Comparison of ENCODE assay signal across 16 cellular contexts in genomic region chr10:18501610-18502009, GRCh38.
DNase-seq lines count a peak whose midpoint lies in the region; ATAC-seq and TF ChIP-seq lines count a peak whose summit lies in the region.
"Had no signal": no experiment of that assay in that cellular context is flagged by ENCODE, and none has a peak within 500 bp of the region (broad histone marks: within the 10 kb centered on the region; RNA-seq: fewer than 3 reads in every experiment).

No MANE protein-coding gene starts in this region.

- H3K36me3 ChIP-seq in DND-41 (ENCODE audit: insufficient read depth, low read length) (no peaks in the 10 kb centered on the region), MM.1S (replicated peaks; ENCODE audit: insufficient read depth, low read length) (no peaks in the 10 kb centered on the region), endocrine pancreas (ENCODE audit: control insufficient read depth, insufficient read depth, low read length) (no peaks in the 10 kb centered on the region)
- H3K36me3 ChIP-seq: Peyer's patch had no signal

- H3K4me1 ChIP-seq in DND-41 (ENCODE audit: insufficient read depth, low read length) (0 out of 2 replicates have a peak, but pooled peaks cover 3% of the 10 kb centered on the region), MM.1S (ENCODE audit: low read length) (peaks cover 14% of the 10 kb centered on the region), endocrine pancreas (ENCODE audit: control insufficient read depth, insufficient read depth, low read length) (peaks cover 21% of the 10 kb centered on the region)
- H3K4me1 ChIP-seq: Peyer's patch had no signal

- H3F3A ChIP-seq in MM.1S (ENCODE audit: insufficient read depth, low read length) = peaks cover 9% of the 10 kb centered on the region

- no peak overlapping the region for H3K27ac Mint-ChIP-seq in stimulated activated naive B cell treated with anti-CD40 and anti-IgM and Interleukin-4, amounts not matched to agents 10 μg/mL and 1 μg/mL and 100 μg/mL, for 72 hours
- H3K27ac Mint-ChIP-seq: activated T-helper 1 cell treated with anti-CD3 and anti-CD28 coated beads, Interleukin-12 subunit alpha, Interleukin-12 subunit beta, Interleukin-2, Interleukin-4 antibody, amounts not matched to agents 30 ng/mL and 10 ng/mL and 1 ng/mL, durations not matched to agents 14 hours and 24 hours and 36 hours had no signal

- no peak overlapping the region for H3K4me3 ChIP-seq in DND-41 (ENCODE audit: low read depth in 1 of 2, low read length in 2 of 2)
- peak overlapping the region; percentile 28; the same call in 1 of the 2 replicates for H3K4me3 ChIP-seq in MM.1S (ENCODE audit: low read length)
- peak overlapping the region; percentile 44 for H3K4me3 ChIP-seq in endocrine pancreas (ENCODE audit: control insufficient read depth, insufficient read depth, low read length)
- H3K4me3 ChIP-seq: Peyer's patch had no signal

- H2AFZ ChIP-seq in DND-41 (ENCODE audit: low read depth, low read length) (peak overlapping the region; percentile 43), MM.1S (ENCODE audit: low read length) (0 out of 2 replicates have a peak overlapping the region, but pooled peaks have one; percentile 11)

- H3K4me3 Mint-ChIP-seq in stimulated activated naive B cell treated with anti-CD40 and anti-IgM and Interleukin-4, amounts not matched to agents 10 μg/mL and 1 μg/mL and 100 μg/mL, for 72 hours = no peak overlapping the region
- H3K4me3 Mint-ChIP-seq: activated T-helper 1 cell treated with anti-CD3 and anti-CD28 coated beads, Interleukin-12 subunit alpha, Interleukin-12 subunit beta, Interleukin-2, Interleukin-4 antibody, amounts not matched to agents 30 ng/mL and 10 ng/mL and 1 ng/mL, durations not matched to agents 14 hours and 24 hours and 36 hours had no signal

- no peaks in the 10 kb centered on the region for H3K27me3 ChIP-seq in DND-41 (ENCODE audit: insufficient read depth, low read length, poor library complexity)
- H3K27me3 ChIP-seq in MM.1S (replicated peaks; ENCODE audit: insufficient read depth, low read length) = no peaks in the 10 kb centered on the region
- no peaks in the 10 kb centered on the region for H3K27me3 ChIP-seq in endocrine pancreas (ENCODE audit: control insufficient read depth, insufficient read depth, low read length)
- H3K27me3 ChIP-seq: Peyer's patch had no signal

- TF ChIP-seq CTCF in DND-41 (IDR thresholded peaks at IDR 0.05; ENCODE audit: borderline replicate concordance, extremely low read depth, low read length, poor library complexity, severe bottlenecking) = no peak
- no peak for TF ChIP-seq CTCF in MM.1S (IDR thresholded peaks at IDR 0.05; ENCODE audit: low read length)

- H3K79me2 ChIP-seq in DND-41 (ENCODE audit: insufficient read depth, low read length) = no peaks in the 10 kb centered on the region
- H3K79me2 ChIP-seq in MM.1S (ENCODE audit: low read length) = no peaks in the 10 kb centered on the region

- no peaks in the 10 kb centered on the region for H3K36me3 Mint-ChIP-seq in stimulated activated naive B cell treated with anti-CD40 and anti-IgM and Interleukin-4, amounts not matched to agents 10 μg/mL and 1 μg/mL and 100 μg/mL, for 72 hours

- H3K9me2 ChIP-seq in MM.1S (replicated peaks; ENCODE audit: insufficient read depth, low read length) = no peaks in the 10 kb centered on the region

- no peaks in the 10 kb centered on the region for H4K20me1 ChIP-seq in DND-41 (ENCODE audit: insufficient read depth, low read length)
- no peaks in the 10 kb centered on the region for H4K20me1 ChIP-seq in MM.1S (ENCODE audit: insufficient read depth, low read length)

- H3K9me3 ChIP-seq in DND-41 (ENCODE audit: insufficient read depth, low read length, severe bottlenecking) (no peaks in the 10 kb centered on the region), MM.1S (replicated peaks; ENCODE audit: insufficient read depth, low read length) (no peaks in the 10 kb centered on the region), endocrine pancreas (ENCODE audit: control insufficient read depth, low read length) (no peaks in the 10 kb centered on the region)
- H3K9me3 ChIP-seq: Peyer's patch had no signal

- H3K4me2 ChIP-seq in DND-41 (ENCODE audit: insufficient read depth, low read length) = peak overlapping the region; percentile 25; the same call in 1 of the 2 replicates
- peak overlapping the region; percentile 63 for H3K4me2 ChIP-seq in MM.1S (ENCODE audit: low read depth, low read length)

- H3K9me3 Mint-ChIP-seq in stimulated activated naive B cell treated with anti-CD40 and anti-IgM and Interleukin-4, amounts not matched to agents 10 μg/mL and 1 μg/mL and 100 μg/mL, for 72 hours = no peaks in the 10 kb centered on the region
- H3K9me3 Mint-ChIP-seq: activated T-helper 1 cell treated with anti-CD3 and anti-CD28 coated beads, Interleukin-12 subunit alpha, Interleukin-12 subunit beta, Interleukin-2, Interleukin-4 antibody, amounts not matched to agents 30 ng/mL and 10 ng/mL and 1 ng/mL, durations not matched to agents 14 hours and 24 hours and 36 hours had no signal

- H3K9ac ChIP-seq in DND-41 (ENCODE audit: low read depth, low read length) (no peak overlapping the region), MM.1S (ENCODE audit: low read length) (0 out of 2 replicates have a peak overlapping the region, but pooled peaks have one; percentile 7), endocrine pancreas (ENCODE audit: control insufficient read depth, insufficient read depth, low read length) (peak overlapping the region; percentile 55)

- H3K27me3 Mint-ChIP-seq in stimulated activated naive B cell treated with anti-CD40 and anti-IgM and Interleukin-4, amounts not matched to agents 10 μg/mL and 1 μg/mL and 100 μg/mL, for 72 hours = no peaks in the 10 kb centered on the region

- H3K27ac ChIP-seq in DND-41 (ENCODE audit: low read length) = no peak overlapping the region; the same call in 1 of the 2 replicates
- H3K27ac ChIP-seq in MM.1S (ENCODE audit: low read length) = peak overlapping the region; percentile 41; the same call in 1 of the 2 replicates
- H3K27ac ChIP-seq: Peyer's patch had no signal

- ATAC-seq in DND-41 (ENCODE audit: insufficient read depth, low read depth) (no peak; the same call in 2 of the 3 replicates), GM21515 (IDR thresholded peaks at IDR 0.05; ENCODE audit: unreplicated experiment) (peak; percentile 22), HG02852 (IDR thresholded peaks at IDR 0.05; ENCODE audit: unreplicated experiment) (no peak)
- no peak for ATAC-seq in stimulated activated naive B cell treated with anti-CD40 and anti-IgM and Interleukin-4, amounts not matched to agents 10 μg/mL and 1 μg/mL and 100 μg/mL, for 72 hours (replicated peaks)
- ATAC-seq: left colon, right cardiac atrium had no signal

- DNase-seq in DND-41 (no peak), MM.1S (peak; percentile 14), NCI-H1694 (lab: John Stamatoyannopoulos, UW) (no peak), NCI-H2029 (lab: John Stamatoyannopoulos, UW) (no peak)
- DNase-seq in stimulated activated naive B cell treated with anti-CD40 and anti-IgM and Interleukin-4, amounts not matched to agents 10 μg/mL and 1 μg/mL and 100 μg/mL, for 72 hours = no peak
- DNase-seq: Calu3; effector memory CD4-positive, alpha-beta T cell; left colon; NCI-H187; Peyer's patch; right cardiac atrium; SW 1271 had no signal

- no peaks in the 10 kb centered on the region for H3K4me1 Mint-ChIP-seq in stimulated activated naive B cell treated with anti-CD40 and anti-IgM and Interleukin-4, amounts not matched to agents 10 μg/mL and 1 μg/mL and 100 μg/mL, for 72 hours

Comparison
In these comparisons a context has a peak if more than half of its experiments do, and no peak if none do; other contexts are left out.
1. H3K4me3 ChIP-seq: peak in MM.1S (single experiment) and endocrine pancreas (single experiment); none in DND-41 (0 of 2).